ENCODE assay signal across 25 cellular contexts in genomic region chr6:154440422-154441043, GRCh38.
"Had no signal": no experiment of that assay in that cellular context is flagged by ENCODE, and none has a peak within 500 bp of the region (broad histone marks: within the 10 kb centered on the region; RNA-seq: fewer than 3 reads in every experiment).

No MANE protein-coding gene starts in this region.

- H3K4me1 ChIP-seq: prostate gland, thyroid gland, upper lobe of right lung had no signal

- H3K36me3 Mint-ChIP-seq: activated CD4-positive, alpha-beta memory T cell treated with anti-CD3 and anti-CD28 coated beads for 36 hours; activated naive CD8-positive, alpha-beta T cell treated with anti-CD3 and anti-CD28 coated beads, Interleukin-2, amount 10 ng/mL, durations not matched to agents 7 days and 5 days; natural killer cell had no signal

- H3K36me3 ChIP-seq: ovary, prostate gland, thyroid gland, upper lobe of right lung had no signal

- H3K9me3 ChIP-seq: esophagus muscularis mucosa, ovary, prostate gland, right atrium auricular region, thyroid gland, upper lobe of right lung had no signal

- H3K4me3 ChIP-seq: coronary artery, esophagus muscularis mucosa, lung, ovary, prostate gland, right atrium auricular region, thyroid gland, upper lobe of right lung had no signal

- H3K27me3 ChIP-seq: esophagus muscularis mucosa, ovary, right atrium auricular region, thyroid gland, upper lobe of right lung had no signal

- DNase-seq: activated CD4-positive, alpha-beta memory T cell treated with anti-CD3 and anti-CD28 coated beads for 36 hours; activated CD4-positive, alpha-beta T cell treated with anti-CD3 and anti-CD28 coated beads for 4 hours; activated CD4-positive, CD25-positive, alpha-beta regulatory T cell; activated naive CD4-positive, alpha-beta T cell treated with anti-CD3 and anti-CD28 coated beads for 36 hours; activated naive CD8-positive, alpha-beta T cell treated with anti-CD3 and anti-CD28 coated beads, Interleukin-2, amount 10 ng/mL, durations not matched to agents 7 days and 5 days; activated T-cell treated with anti-CD3 and anti-CD28 coated beads, Interleukin-2, amount 50 U/mL, for 48 hours; amniotic stem cell; glutamatergic neuron; hippocampal formation; natural killer cell; ovary; stimulated activated CD4-positive, alpha-beta T cell treated with anti-CD3 and anti-CD28 coated beads, Interleukin-1b, Interleukin-23, amount 100 ng/mL, for 48 hours; substantia nigra; T-helper 17 cell; thyroid gland; upper lobe of right lung had no signal

- H3K4me1 Mint-ChIP-seq: activated naive CD8-positive, alpha-beta T cell treated with anti-CD3 and anti-CD28 coated beads, Interleukin-2, amount 10 ng/mL, durations not matched to agents 7 days and 5 days; natural killer cell; T-helper 17 cell had no signal

- H3K4me3 Mint-ChIP-seq: activated CD4-positive, alpha-beta memory T cell treated with anti-CD3 and anti-CD28 coated beads for 36 hours; activated naive CD4-positive, alpha-beta T cell treated with anti-CD3 and anti-CD28 coated beads for 36 hours; activated naive CD8-positive, alpha-beta T cell treated with anti-CD3 and anti-CD28 coated beads, Interleukin-2, amount 10 ng/mL, durations not matched to agents 7 days and 5 days; mesothelial cell of epicardium; natural killer cell; stimulated activated naive CD8-positive, alpha-beta T cell treated with anti-CD3 and anti-CD28 coated beads, Interleukin-15, Interleukin-2, amounts not matched to agents 100 ng/mL and 50 ng/mL, for 24 hours; T-helper 17 cell had no signal

- ATAC-seq: natural killer cell, T-helper 17 cell, upper lobe of right lung had no signal

- H3K9me3 Mint-ChIP-seq: activated CD4-positive, alpha-beta memory T cell treated with anti-CD3 and anti-CD28 coated beads for 36 hours; activated naive CD4-positive, alpha-beta T cell treated with anti-CD3 and anti-CD28 coated beads for 36 hours; activated naive CD8-positive, alpha-beta T cell treated with anti-CD3 and anti-CD28 coated beads, Interleukin-2, amount 10 ng/mL, durations not matched to agents 7 days and 5 days; mesothelial cell of epicardium; natural killer cell; stimulated activated naive CD8-positive, alpha-beta T cell treated with anti-CD3 and anti-CD28 coated beads, Interleukin-15, Interleukin-2, amounts not matched to agents 100 ng/mL and 50 ng/mL, for 24 hours had no signal

- FAIRE-seq: bronchial epithelial cell, frontal cortex had no signal

- H3K27ac ChIP-seq: coronary artery, esophagus muscularis mucosa, ovary, prostate gland, right atrium auricular region, upper lobe of right lung had no signal

- H3K27ac Mint-ChIP-seq: activated CD4-positive, alpha-beta memory T cell treated with anti-CD3 and anti-CD28 coated beads for 36 hours; activated naive CD4-positive, alpha-beta T cell treated with anti-CD3 and anti-CD28 coated beads for 36 hours; activated naive CD8-positive, alpha-beta T cell treated with anti-CD3 and anti-CD28 coated beads, Interleukin-2, amount 10 ng/mL, durations not matched to agents 7 days and 5 days; mesothelial cell of epicardium; natural killer cell; stimulated activated naive CD8-positive, alpha-beta T cell treated with anti-CD3 and anti-CD28 coated beads, Interleukin-15, Interleukin-2, amounts not matched to agents 100 ng/mL and 50 ng/mL, for 24 hours; T-helper 17 cell had no signal
